Comparison of ENCODE assay signal across 13 cellular contexts in the genomic region with DNA sequence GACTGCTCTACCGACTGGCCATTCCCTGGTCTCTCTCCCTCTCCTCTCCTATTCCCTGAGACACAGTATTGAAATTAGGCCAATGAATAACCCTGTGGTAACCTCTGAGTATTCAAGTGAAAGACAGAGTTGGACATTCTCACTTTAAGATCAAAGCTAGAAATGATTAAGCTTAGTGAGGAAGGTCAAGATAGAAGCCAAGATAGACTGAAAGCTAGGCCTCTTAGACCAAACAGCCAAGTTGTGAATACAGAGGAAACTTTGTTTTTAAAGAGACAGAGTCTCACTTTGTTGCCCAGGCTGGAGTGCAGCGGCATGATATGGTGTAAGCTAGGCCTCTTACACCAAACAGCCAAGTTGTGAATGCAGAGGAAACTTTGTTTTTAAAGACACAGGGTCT.
A peak's percentile ranks its signal among the peaks of the same experiment; 100 is the strongest.
DNase-seq lines count a peak whose midpoint lies in the region; ATAC-seq and TF ChIP-seq lines count a peak whose summit lies in the region.
"Had no signal": no experiment of that assay in that cellular context is flagged by ENCODE, and none has a peak within 500 bp of the region (broad histone marks: within the 10 kb centered on the region; RNA-seq: fewer than 3 reads in every experiment).

No MANE protein-coding gene starts in this region.

- no peaks in the 10 kb centered on the region for H3K9me3 ChIP-seq in transverse colon
- H3K9me3 ChIP-seq: stomach had no signal

- in situ Hi-C loops in transverse colon (cut with MboI; ENCODE audit: low pct_ligation_motif_present in 1 of 4, low pct_unique_long_range_greater_than_20kb in 1 of 4, low sequenced_read_pairs in 3 of 4), result no loop called here

- intact Hi-C loops in transverse colon (cut with DNase I; ENCODE audit: low total_unique reads), result no loop called here
- intact Hi-C loops in posterior vena cava (cut with DNase I), result no loop called here

- no peaks in the 10 kb centered on the region for H3K27me3 ChIP-seq in transverse colon
- H3K27me3 ChIP-seq: stomach had no signal

- TF ChIP-seq CTCF in C4-2B (conservative IDR thresholded peaks at IDR 0.05), result no peak
- no peak for TF ChIP-seq CTCF in transverse colon (IDR thresholded peaks at IDR 0.05)

- no peak for DNase-seq in immature natural killer cell
- no peak for DNase-seq in transverse colon
- DNase-seq in posterior vena cava (ENCODE audit: low spot score), result no peak
- DNase-seq: activated CD8-positive, alpha-beta memory T cell treated with anti-CD3 and anti-CD28 coated beads, Interleukin-2, amount 50 U/mL, for 4 hours; NCI-H1694 treated with DMSO at 0.1 percent for 48 hours; SHP77; stomach had no signal

- H3K27ac ChIP-seq in C4-2B (peak overlapping the region; percentile 50), transverse colon (no peak overlapping the region)
- H3K27ac ChIP-seq: stomach had no signal

- peak; percentile 69 for ATAC-seq in GM19025 (IDR thresholded peaks at IDR 0.05; ENCODE audit: low read depth, unreplicated experiment)
- ATAC-seq in HG03139 (IDR thresholded peaks at IDR 0.05; ENCODE audit: unreplicated experiment), result peak; percentile 56
- ATAC-seq in HG02763 (IDR thresholded peaks at IDR 0.05; ENCODE audit: unreplicated experiment), result no peak
- no peak for ATAC-seq in GM18868 (IDR thresholded peaks at IDR 0.05; ENCODE audit: unreplicated experiment)
- ATAC-seq: GM23338 had no signal

- H3K36me3 ChIP-seq in transverse colon, result no peaks in the 10 kb centered on the region
- H3K36me3 ChIP-seq: stomach had no signal

- no peaks in the 10 kb centered on the region for H3K9me3 Mint-ChIP-seq in immature natural killer cell
- H3K9me3 Mint-ChIP-seq: GM23338 had no signal

- peaks cover 0 to 5% (median 0%) of the 10 kb centered on the region in 3 donors for H3K27me3 Mint-ChIP-seq in immature natural killer cell (ENCODE audit: low read depth in 3 of 3)

- H3K4me1 Mint-ChIP-seq in immature natural killer cell, result peaks cover 78 to 84% of the 10 kb centered on the region in 2 donors

- no peak for TF ChIP-seq EP300 in transverse colon (IDR thresholded peaks at IDR 0.05; ENCODE audit: low read depth)

- WGBS in transverse colon (ENCODE audit: low coverage in 1 of 2), 2 donors, result 81% methylated on average over 2 of the region's 2 CpGs; no CpG with 5 or more reads in 1 of the 2 donors

- H3K27ac Mint-ChIP-seq in immature natural killer cell, result peak overlapping the region; percentile 68 to 86 (median 78)
- H3K27ac Mint-ChIP-seq: GM23338 had no signal

- peaks cover 0 to 3% (median 0%) of the 10 kb centered on the region in 4 donors for H3K4me1 ChIP-seq in transverse colon

- no peaks in the 10 kb centered on the region for H3K36me3 Mint-ChIP-seq in immature natural killer cell

- no peak overlapping the region for H3K4me3 ChIP-seq in transverse colon
- H3K4me3 ChIP-seq: GM23338, stomach had no signal

- H3K4me3 Mint-ChIP-seq in immature natural killer cell, result peak overlapping the region; percentile 68 to 85 (median 83)
- H3K4me3 Mint-ChIP-seq: GM23338 had no signal

- no peak for TF ChIP-seq POLR2A in transverse colon (IDR thresholded peaks at IDR 0.05)

Comparison
In these comparisons a context has a peak if more than half of its experiments do, and no peak if none do; other contexts are left out.
1. ATAC-seq: peak in GM19025 (single experiment) and HG03139 (single experiment); none in HG02763 (single experiment) and GM18868 (single experiment).